Comparison of ENCODE assay signal across 23 cellular contexts in genomic region chr2:71611781-71612545, GRCh38.
DNase-seq lines count a peak whose midpoint lies in the region; ATAC-seq and TF ChIP-seq lines count a peak whose summit lies in the region.
"Had no signal": no experiment of that assay in that cellular context is flagged by ENCODE, and none has a peak within 500 bp of the region (broad histone marks: within the 10 kb centered on the region; RNA-seq: fewer than 3 reads in every experiment).

No MANE protein-coding gene starts in this region.

- H3K27ac ChIP-seq in left lung (no peak overlapping the region), gastrocnemius medialis (peak overlapping the region; percentile 22 to 48 (median 40))
- H3K27ac ChIP-seq: A549, C4-2B, cardiac muscle cell, HL-60 had no signal

- H3K36me3 ChIP-seq in left lung (peaks cover 0 to 74% of the 10 kb centered on the region in 2 donors), gastrocnemius medialis (peaks cover 0 to 32% of the 10 kb centered on the region in 2 donors)
- H3K36me3 ChIP-seq: cardiac muscle cell, MG63 had no signal

- H3K4me3 Mint-ChIP-seq in activated naive CD4-positive, alpha-beta T cell treated with anti-CD3 and anti-CD28 coated beads, Interleukin-2, amount 10 ng/mL, durations not matched to agents 7 days and 5 days: no peak overlapping the region
- H3K4me3 Mint-ChIP-seq in activated naive CD4-positive, alpha-beta T cell treated with anti-CD3 and anti-CD28 coated beads for 36 hours: no peak overlapping the region
- H3K4me3 Mint-ChIP-seq: activated T-helper 17 cell treated with anti-CD3 and anti-CD28 coated beads, Interleukin-2, amount 50 U/mL, for 72 hours; IgD-negative memory B cell; immature natural killer cell; memory B cell; naive thymus-derived CD8-positive, alpha-beta T cell had no signal

- peak; percentile 16 for DNase-seq in activated naive CD4-positive, alpha-beta T cell treated with anti-CD3 and anti-CD28 coated beads, Interleukin-2, amount 10 ng/mL, durations not matched to agents 7 days and 5 days
- DNase-seq in activated naive CD4-positive, alpha-beta T cell treated with anti-CD3 and anti-CD28 coated beads for 36 hours: no peak
- peak; percentile 38 for DNase-seq in activated CD8-positive, alpha-beta memory T cell treated with anti-CD3 and anti-CD28 coated beads for 24 hours
- DNase-seq in left lung (peak; percentile 4 to 27), gastrocnemius medialis (peak in 1 of 2 donors; percentile 11), activated gamma-delta T cell (lab: John Stamatoyannopoulos, UW) (no peak)
- no peak for DNase-seq in stimulated activated CD4-positive, alpha-beta T cell treated with anti-CD3 and anti-CD28 coated beads, Interleukin-4, amount 100 ng/mL, for 24 hours
- DNase-seq: amniotic stem cell; GDM1; immature natural killer cell; MG63; SHP77 treated with DMSO at 0.1 percent for 48 hours; stimulated activated CD4-positive, alpha-beta T cell treated with anti-CD3 and anti-CD28 coated beads, Interleukin-4, amount 100 ng/mL, for 4 hours; T-helper 1 cell had no signal

- H3K9me3 Mint-ChIP-seq in activated naive CD4-positive, alpha-beta T cell treated with anti-CD3 and anti-CD28 coated beads, Interleukin-2, amount 10 ng/mL, durations not matched to agents 7 days and 5 days: no peaks in the 10 kb centered on the region
- H3K9me3 Mint-ChIP-seq in activated naive CD4-positive, alpha-beta T cell treated with anti-CD3 and anti-CD28 coated beads for 36 hours: no peaks in the 10 kb centered on the region
- H3K9me3 Mint-ChIP-seq: activated T-helper 17 cell treated with anti-CD3 and anti-CD28 coated beads, Interleukin-2, amount 50 U/mL, for 72 hours; IgD-negative memory B cell; immature natural killer cell; memory B cell; naive thymus-derived CD8-positive, alpha-beta T cell had no signal

- H3K4me3 ChIP-seq in left lung (no peak overlapping the region), gastrocnemius medialis (no peak overlapping the region)
- H3K4me3 ChIP-seq: A549, cardiac muscle cell, MG63 had no signal

- intact Hi-C loops in activated naive CD4-positive, alpha-beta T cell treated with anti-CD3 and anti-CD28 coated beads for 36 hours (cut with micrococcal nuclease): loop anchor here (5.0 kb wide), 1 partner anchor 185 kb away; no protein-coding TSS in a partner anchor
- intact Hi-C loops in left lung (cut with DNase I): loop anchor here in 1 of 2 donors (5.0 kb wide), 1 partner anchor 185 kb away; no protein-coding TSS in a partner anchor
- intact Hi-C loops in gastrocnemius medialis (cut with DNase I; ENCODE audit: low total_unique reads): loop anchor here (1.0 to 10.0 kb wide), 3 partner anchors 186 to 540 kb away; no protein-coding TSS in a partner anchor

- no peaks in the 10 kb centered on the region for H3K4me1 Mint-ChIP-seq in activated naive CD4-positive, alpha-beta T cell treated with anti-CD3 and anti-CD28 coated beads, Interleukin-2, amount 10 ng/mL, durations not matched to agents 7 days and 5 days
- H3K4me1 Mint-ChIP-seq in activated naive CD4-positive, alpha-beta T cell treated with anti-CD3 and anti-CD28 coated beads for 36 hours (ENCODE audit: low read depth): no peaks in the 10 kb centered on the region
- H3K4me1 Mint-ChIP-seq: activated T-helper 17 cell treated with anti-CD3 and anti-CD28 coated beads, Interleukin-2, amount 50 U/mL, for 72 hours; IgD-negative memory B cell; memory B cell had no signal

- peaks cover 16% of the 10 kb centered on the region for H3K27me3 Mint-ChIP-seq in activated naive CD4-positive, alpha-beta T cell treated with anti-CD3 and anti-CD28 coated beads, Interleukin-2, amount 10 ng/mL, durations not matched to agents 7 days and 5 days
- H3K27me3 Mint-ChIP-seq in activated naive CD4-positive, alpha-beta T cell treated with anti-CD3 and anti-CD28 coated beads for 36 hours (ENCODE audit: low read depth): peaks cover 12% of the 10 kb centered on the region
- H3K27me3 Mint-ChIP-seq: IgD-negative memory B cell had no signal

- no peak for TF ChIP-seq POLR2A in gastrocnemius medialis (IDR thresholded peaks at IDR 0.05)

- in situ Hi-C loops in gastrocnemius medialis (cut with MboI; ENCODE audit: low sequenced_read_pairs in 4 of 4): loop anchor here (10.0 to 25.0 kb wide), 2 partner anchors 175 to 193 kb away; no protein-coding TSS in a partner anchor

- CTCF ChIA-PET in activated naive CD4-positive, alpha-beta T cell treated with anti-CD3 and anti-CD28 coated beads, Interleukin-2, amount 10 ng/mL, durations not matched to agents 7 days and 5 days (lab: Charles Lee): no interaction called here
- CTCF ChIA-PET in activated naive CD4-positive, alpha-beta T cell treated with anti-CD3 and anti-CD28 coated beads for 36 hours (lab: Charles Lee): no interaction called here

- no peak for TF ChIP-seq CTCF in left lung (IDR thresholded peaks at IDR 0.05)
- TF ChIP-seq CTCF in gastrocnemius medialis (IDR thresholded peaks at IDR 0.05 in 4 of 5, conservative IDR thresholded peaks at IDR 0.05 in 1 of 5): no peak

- no peaks in the 10 kb centered on the region for H3K36me3 Mint-ChIP-seq in activated naive CD4-positive, alpha-beta T cell treated with anti-CD3 and anti-CD28 coated beads, Interleukin-2, amount 10 ng/mL, durations not matched to agents 7 days and 5 days
- no peaks in the 10 kb centered on the region for H3K36me3 Mint-ChIP-seq in activated naive CD4-positive, alpha-beta T cell treated with anti-CD3 and anti-CD28 coated beads for 36 hours (ENCODE audit: low read depth)
- H3K36me3 Mint-ChIP-seq: IgD-negative memory B cell; memory B cell; naive thymus-derived CD8-positive, alpha-beta T cell had no signal

- H3K9me3 ChIP-seq in left lung: no peaks in the 10 kb centered on the region
- no peaks in the 10 kb centered on the region for H3K9me3 ChIP-seq in gastrocnemius medialis
- H3K9me3 ChIP-seq: A549, MG63 had no signal

- H3K27me3 ChIP-seq in left lung (no peaks in the 10 kb centered on the region), gastrocnemius medialis (no peaks in the 10 kb centered on the region)
- H3K27me3 ChIP-seq: cardiac muscle cell, MG63 had no signal

- H3K4me1 ChIP-seq in left lung (peaks cover 12 to 15% of the 10 kb centered on the region in 2 donors), gastrocnemius medialis (peaks cover 32 to 33% of the 10 kb centered on the region in 2 donors)

- H3K27ac Mint-ChIP-seq in activated naive CD4-positive, alpha-beta T cell treated with anti-CD3 and anti-CD28 coated beads, Interleukin-2, amount 10 ng/mL, durations not matched to agents 7 days and 5 days: no peak overlapping the region
- no peak overlapping the region for H3K27ac Mint-ChIP-seq in activated naive CD4-positive, alpha-beta T cell treated with anti-CD3 and anti-CD28 coated beads for 36 hours
- H3K27ac Mint-ChIP-seq: activated T-helper 17 cell treated with anti-CD3 and anti-CD28 coated beads, Interleukin-2, amount 50 U/mL, for 72 hours; IgD-negative memory B cell; immature natural killer cell; memory B cell had no signal

- ATAC-seq in left lung: no peak
- ATAC-seq in gastrocnemius medialis: no peak
- no peak for ATAC-seq in GM19467 (IDR thresholded peaks at IDR 0.05; ENCODE audit: unreplicated experiment)
- ATAC-seq: A549; activated T-helper 17 cell treated with anti-CD3 and anti-CD28 coated beads, Interleukin-2, amount 50 U/mL, for 72 hours; naive thymus-derived CD8-positive, alpha-beta T cell had no signal

Comparison
In these comparisons a context has a peak if more than half of its experiments do, and no peak if none do; other contexts are left out.
1. DNase-seq: peak in activated naive CD4-positive, alpha-beta T cell treated with anti-CD3 and anti-CD28 coated beads, Interleukin-2, amount 10 ng/mL, durations not matched to agents 7 days and 5 days (single experiment), activated CD8-positive, alpha-beta memory T cell treated with anti-CD3 and anti-CD28 coated beads for 24 hours (single experiment) and left lung (2 of 2); none in activated naive CD4-positive, alpha-beta T cell treated with anti-CD3 and anti-CD28 coated beads for 36 hours (single experiment), stimulated activated CD4-positive, alpha-beta T cell treated with anti-CD3 and anti-CD28 coated beads, Interleukin-4, amount 100 ng/mL, for 24 hours (single experiment) and activated gamma-delta T cell (single experiment).
2. H3K27ac ChIP-seq: peak in gastrocnemius medialis (4 of 4); none in left lung (0 of 2).